In the genomic region with DNA sequence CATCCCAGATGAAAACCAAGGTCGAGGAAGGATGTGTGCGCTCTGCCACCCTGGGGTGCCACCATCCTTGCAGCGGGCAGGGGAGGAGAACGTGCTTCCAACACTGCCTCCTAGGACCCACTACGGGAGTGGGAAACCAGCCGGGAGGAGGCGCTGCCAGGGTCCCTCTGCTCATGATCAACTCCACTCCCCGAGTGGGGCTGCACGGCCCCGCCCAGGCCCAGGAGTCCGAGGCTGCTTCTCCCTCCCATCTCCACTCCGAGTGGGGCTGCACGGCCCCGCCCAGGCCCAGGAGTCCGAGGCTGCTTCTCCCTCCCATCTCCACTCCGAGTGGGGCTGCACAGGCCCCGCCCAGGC, we compare ENCODE assay signal across 13 cellular contexts. TPM values are rescaled to one million over a fixed set of nuclear protein-coding genes. Genes with fewer than 3 reads are reported as not detected.
DNase-seq lines count a peak whose midpoint lies in the region; ATAC-seq, FAIRE-seq and TF ChIP-seq lines count a peak whose summit lies in the region.
"Not testable (repeated sequence)": the region's sequence is repeated elsewhere in the genome, so short reads cannot be mapped to it uniquely, and the experiment has no call there.
"Had no signal": no experiment of that assay in that cellular context is flagged by ENCODE, and none has a peak within 500 bp of the region (broad histone marks: within the 10 kb centered on the region; RNA-seq: fewer than 3 reads in every experiment).

No MANE protein-coding gene starts in this region.

- H3K9me1 ChIP-seq in K562 (ENCODE audit: control insufficient read depth, insufficient read depth, low read length) = not testable (repeated sequence)

- not testable (repeated sequence) for TF ChIP-seq RAD21 in K562 (CRISPR knock-in tag; conservative IDR thresholded peaks at IDR 0.05 in 1 of 2, IDR thresholded peaks at IDR 0.05 in 1 of 2)

- H2AFZ ChIP-seq in K562 (ENCODE audit: low read depth, low read length) = not testable (repeated sequence)

- not testable (repeated sequence) for H3K27me3 ChIP-seq in K562 (ENCODE audit: control insufficient read depth in 2 of 2, insufficient read depth in 2 of 2, low read length in 2 of 2); right lobe of liver; sigmoid colon; upper lobe of right lung

- H3K9ac ChIP-seq in K562 (ENCODE audit: insufficient read depth in 1 of 2, low read depth in 2 of 2, low read length in 2 of 2) = peak overlapping the region in 1 of 2 experiments; percentile 13; a peak in 2 of 4 replicates

- POLR2A ChIA-PET in K562 (lab: Yijun Ruan, JAX) = interaction anchor here (0.7 kb wide), 1 partner anchor 160 kb away, joined by 3 read pairs; no protein-coding TSS in a partner anchor

- H3K36me3 ChIP-seq in K562 (ENCODE audit: control insufficient read depth, insufficient read depth, low read length); right lobe of liver: not testable (repeated sequence)
- H3K36me3 ChIP-seq in sigmoid colon (peaks cover 3 to 59% (median 14%) of the 10 kb centered on the region in 4 donors), upper lobe of right lung (peaks cover 72% of the 10 kb centered on the region)

- ATAC-seq in K562, right lobe of liver, upper lobe of right lung: not testable (repeated sequence)

- CTCF ChIA-PET in K562 (lab: Yijun Ruan, JAX; ENCODE audit: low intra/inter-chr PET ratio) = not testable (repeated sequence)

- not testable (repeated sequence) for BruUV-seq in K562 (replicated peaks; lab: Mats Ljungman, UMichigan)

- not testable (repeated sequence) for TF ChIP-seq CTCF in K562 (IDR thresholded peaks at IDR 0.05 in 2 of 3, conservative IDR thresholded peaks at IDR 0.05 in 1 of 3; ENCODE audit: insufficient read depth in 2 of 3, low read depth in 1 of 3, low read length in 3 of 3); right lobe of liver (IDR thresholded peaks at IDR 0.05); sigmoid colon (IDR thresholded peaks at IDR 0.05); upper lobe of right lung (IDR thresholded peaks at IDR 0.05)

- H3K9me3 ChIP-seq in K562 (replicated peaks; ENCODE audit: control insufficient read depth, insufficient read depth, low read depth, low read length); right lobe of liver; sigmoid colon; upper lobe of right lung: not testable (repeated sequence)

- not testable (repeated sequence) for TF ChIP-seq EP300 in K562 (IDR thresholded peaks at IDR 0.05; ENCODE audit: low read length); sigmoid colon (IDR thresholded peaks at IDR 0.05)

- peak; percentile 14 for DNase-seq in activated T-cell treated with anti-CD3 and anti-CD28 coated beads, Interleukin-2, amount 50 U/mL, for 1 hour
- DNase-seq in K562 (ENCODE audit: extremely low read depth in 1 of 4, low spot score in 3 of 4) = not testable (repeated sequence)
- peak; percentile 71 for DNase-seq in cardiac septum (ENCODE audit: low spot score)
- peak in 2 of 3 donors; percentile 25 to 40 for DNase-seq in right lobe of liver
- peak; percentile 63 for DNase-seq in sigmoid colon
- peak; percentile 61 for DNase-seq in upper lobe of right lung

- H3K4me3 ChIP-seq in K562, right lobe of liver, sigmoid colon, upper lobe of right lung: not testable (repeated sequence)

- in situ Hi-C loops in K562 (cut with MboI) = not testable (repeated sequence)

- FAIRE-seq in K562 (lab: Jason Lieb, UNC) = not testable (repeated sequence)

- not testable (repeated sequence) for TF ChIP-seq POLR2A in K562 (conservative IDR thresholded peaks at IDR 0.05); right lobe of liver (IDR thresholded peaks at IDR 0.05); sigmoid colon (IDR thresholded peaks at IDR 0.05)

- WGBS in K562 (ENCODE audit: insufficient coverage, low coverage, missing lambda C conversion rate) = 59% methylated on average over 11 of the region's 17 CpGs
- no CpG with 5 or more reads among the region's 17 CpGs for WGBS in right lobe of liver (ENCODE audit: insufficient coverage, low coverage, low lambda C conversion rate, missing lambda C conversion rate)
- WGBS in sigmoid colon, 2 donors = 88 to 90% methylated on average over 17 of the region's 17 CpGs

- H4K20me1 ChIP-seq in K562 (replicated peaks; ENCODE audit: control insufficient read depth, insufficient read depth, low read length) = not testable (repeated sequence)

- H3K79me2 ChIP-seq in K562 (ENCODE audit: control insufficient read depth, insufficient read depth, low read length) = not testable (repeated sequence)

- H3K4me1 ChIP-seq in K562 (replicated peaks in 1 of 2; ENCODE audit: control insufficient read depth in 2 of 2, insufficient read depth in 2 of 2, low read length in 2 of 2) (peaks cover 0 to 19% of the 10 kb centered on the region in 2 experiments; a peak in 1 of 5 replicates), sigmoid colon (peaks cover 0 to 11% (median 3%) of the 10 kb centered on the region in 4 donors)
- H3K4me1 ChIP-seq in right lobe of liver, upper lobe of right lung: not testable (repeated sequence)

- H3K27ac ChIP-seq in K562 (ENCODE audit: extremely low read depth, low read depth, low read length); right lobe of liver; sigmoid colon; upper lobe of right lung: not testable (repeated sequence)

- H3K4me2 ChIP-seq in K562 (ENCODE audit: insufficient read depth, low read length) = not testable (repeated sequence)

- intact Hi-C loops in K562 (cut with micrococcal nuclease); cardiac septum (cut with DNase I); right lobe of liver (cut with DNase I); upper lobe of right lung (cut with DNase I): not testable (repeated sequence)
- intact Hi-C loops in sigmoid colon (cut with DNase I) = loop anchor here (5.0 kb wide), 1 partner anchor 167 kb away; no protein-coding TSS in a partner anchor

TF ChIP-seq in PFSK-1, 5 proteins besides CTCF, POLR2A, EP300 and RAD21:
- TF ChIP-seq POLR2AphosphoS5 (IDR thresholded peaks at IDR 0.05; ENCODE audit: low read depth, low read length) = 0 out of 2 replicates have a peak, but pooled peaks have one; percentile 8
TF ChIP-seq in PFSK-1: peak in this region for 1; not testable (repeated sequence) for 4.

TF ChIP-seq in K562, 482 proteins besides CTCF, POLR2A, EP300 and RAD21:
- TF ChIP-seq POLR2G (IDR thresholded peaks at IDR 0.05; ENCODE audit: low read depth, low read length) = 0 out of 2 replicates have a peak, but pooled peaks have one; percentile 9

RNA-seq across cellular contexts. Expression of a gene that starts 30.3 kb away (rescaled TPM):
- 0.18 TPM for polyA plus RNA-seq in PFSK-1 (2012; ENCODE audit: insufficient read length, low read depth)
- not detected in 2 replicates for total RNA-seq in K562 (2011; cell fraction: chromatin; rRNA removed; ENCODE audit: low replicate concordance)
- total RNA-seq in K562 (2011; cell fraction: nucleolus; rRNA removed) = not detected in 2 replicates
- total RNA-seq in K562 (2011; cell fraction: nucleoplasm; rRNA removed) = not detected in 2 replicates
- not detected in 2 replicates for total RNA-seq in K562 (2014; rRNA removed)
- total RNA-seq in K562 (2014; rRNA removed; fragmentation: Illumina TruSeq; extraction: Trizol) = not detected in 2 replicates
- not detected in 2 replicates for total RNA-seq in K562 (2015; rRNA removed; fragmentation: Illumina TruSeq; extraction: Trizol)
- total RNA-seq in K562 (2021) = not detected in 2 replicates
- polyA plus RNA-seq in K562 (2011; rRNA removed) = not detected in 2 replicates
- not detected in 2 replicates for polyA plus RNA-seq in K562 (2011; cell fraction: cytosol; rRNA removed)
- polyA plus RNA-seq in K562 (2011; cell fraction: nucleus; rRNA removed) = not detected in 2 replicates
- not detected in 2 replicates for polyA plus RNA-seq in K562 (2012)
- polyA plus RNA-seq in K562 (2014; fragmentation: Illumina TruSeq; extraction: Trizol) = not detected in 2 replicates
- not detected for polyA plus RNA-seq in K562 (2014; fragmentation: Nextera tagmentation; extraction: Ambion mirVana)
- polyA plus RNA-seq in K562 (2014; rRNA removed) = not detected in 2 replicates
- not detected in 2 replicates for polyA minus RNA-seq in K562 (2011; rRNA and poly(A)+ RNA removed)
- polyA minus RNA-seq in K562 (2011; cell fraction: cytosol; rRNA and poly(A)+ RNA removed) = not detected in 2 replicates
- polyA minus RNA-seq in K562 (2011; cell fraction: nucleus; rRNA and poly(A)+ RNA removed) = not detected in 2 replicates
- total RNA-seq in cardiac septum = 0.19 TPM
- not detected for total RNA-seq in right lobe of liver
- total RNA-seq in sigmoid colon = not detected
- polyA plus RNA-seq in sigmoid colon = under 1 TPM in 1 of 3 donors, not detected in 2; 0.06 TPM
- 0.52 TPM for total RNA-seq in upper lobe of right lung
- total RNA-seq: A172; CD4-positive, CD25-positive, alpha-beta regulatory T cell; CD8-positive, alpha-beta memory T cell; G401; GM23248; H4 had no signal
- polyA plus RNA-seq: CD8-positive, alpha-beta memory T cell; GM23248 had no signal

RNA-seq across cellular contexts. Expression of a gene that starts 48.2 kb away (rescaled TPM):
- 79.9 TPM for polyA plus RNA-seq in PFSK-1 (2012; ENCODE audit: insufficient read length, low read depth)
- 26.9 and 48.0 TPM in 2 replicates for total RNA-seq in K562 (2011; cell fraction: chromatin; rRNA removed; ENCODE audit: low replicate concordance)
- 30.5 and 38.2 TPM in 2 replicates for total RNA-seq in K562 (2011; cell fraction: nucleolus; rRNA removed)
- total RNA-seq in K562 (2011; cell fraction: nucleoplasm; rRNA removed) = 24.9 and 32.4 TPM in 2 replicates
- total RNA-seq in K562 (2014; rRNA removed) (13.6 and 13.9 TPM in 2 replicates), K562 (2014; rRNA removed; fragmentation: Illumina TruSeq; extraction: Trizol) (9.2 and 11.1 TPM in 2 replicates), K562 (2015; rRNA removed; fragmentation: Illumina TruSeq; extraction: Trizol) (15.5 and 18.4 TPM in 2 replicates), K562 (2021) (18.4 and 20.8 TPM in 2 replicates), cardiac septum (14.7 TPM), right lobe of liver (10 to 100 TPM in 3 of 6 experiments, 1 to 10 TPM in 3; 6.9 to 38.6 (median 13.1) TPM), sigmoid colon (10 to 100 TPM; 20.6 to 24.3 (median 22.3) TPM), upper lobe of right lung (690 TPM)
- polyA plus RNA-seq in K562 (2011; rRNA removed) (17.0 and 20.6 TPM in 2 replicates), K562 (2014; fragmentation: Illumina TruSeq; extraction: Trizol) (15.2 TPM in 2 replicates), K562 (2014; fragmentation: Nextera tagmentation; extraction: Ambion mirVana) (under 1 TPM; 0.14 to 0.53 TPM), K562 (2014; rRNA removed) (13.1 and 14.9 TPM in 2 replicates), sigmoid colon (10 to 100 TPM in 1 of 3 donors, 1 to 10 TPM in 2; 4.2 to 35.1 (median 7.8) TPM)
- 14.5 and 16.7 TPM in 2 replicates for polyA plus RNA-seq in K562 (2011; cell fraction: cytosol; rRNA removed)
- polyA plus RNA-seq in K562 (2011; cell fraction: nucleus; rRNA removed) = 32.2 and 34.4 TPM in 2 replicates
- 10.5 and 12.5 TPM in 2 replicates for polyA plus RNA-seq in K562 (2012)
- polyA minus RNA-seq in K562 (2011; rRNA and poly(A)+ RNA removed) = 10.9 and 14.5 TPM in 2 replicates
- 13.2 and 14.3 TPM in 2 replicates for polyA minus RNA-seq in K562 (2011; cell fraction: cytosol; rRNA and poly(A)+ RNA removed)
- 9.4 and 24.4 TPM in 2 replicates for polyA minus RNA-seq in K562 (2011; cell fraction: nucleus; rRNA and poly(A)+ RNA removed)

Comparison
In these comparisons a context has a peak if more than half of its experiments do, and no peak if none do; other contexts are left out.
1. RNA of a gene that starts 48.2 kb away (total RNA-seq): 690 TPM in upper lobe of right lung (single experiment); 20.6 to 24.3 TPM in sigmoid colon, 9.2 to 48.0 TPM in K562, 6.9 to 38.6 TPM in right lobe of liver and 14.7 TPM in cardiac septum (single experiment); every median in the first group is over 10 times any median in the second.